Comparison of ENCODE assay signal across 34 cellular contexts in the genomic region with DNA sequence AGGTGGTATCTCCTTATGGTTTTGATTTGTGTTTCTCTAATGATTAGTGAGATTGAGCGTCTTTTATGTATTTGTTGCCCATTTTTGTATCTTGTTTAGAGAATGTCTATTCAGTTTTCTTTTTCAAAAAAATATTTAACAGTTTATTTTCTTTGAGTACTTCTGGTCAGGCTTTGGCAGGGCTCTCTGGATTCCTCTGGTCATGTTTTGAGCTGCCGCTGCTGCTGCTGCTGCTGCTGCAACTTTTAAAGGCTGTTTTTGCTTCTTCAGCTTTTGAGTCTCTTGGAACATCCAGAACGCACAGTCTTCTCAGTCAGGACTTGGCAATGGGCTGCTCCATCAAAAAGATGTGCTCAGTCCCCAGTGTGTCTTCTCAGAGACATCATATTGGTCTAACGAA. TPM values are rescaled to one million over a fixed set of nuclear protein-coding genes. Genes with fewer than 3 reads are reported as not detected.
"Had no signal": no experiment of that assay in that cellular context is flagged by ENCODE, and none has a peak within 500 bp of the region (broad histone marks: within the 10 kb centered on the region; RNA-seq: fewer than 3 reads in every experiment).

No MANE protein-coding gene starts in this region.

- DNase-seq: colonic mucosa; effector CD8-positive, alpha-beta T cell; endodermal cell; foreskin melanocyte; glutamatergic neuron; heart right ventricle; hippocampal formation; islet precursor cell; kidney glomerular epithelial cell; left ventricle myocardium superior; lower lobe of right lung; natural killer cell; occipital lobe; ovary; posterior cingulate gyrus; psoas muscle; right cardiac atrium; sigmoid colon; spleen; stimulated activated naive B cell treated with anti-CD40 and anti-IgM and Interleukin-4, amounts not matched to agents 10 μg/mL and 1 μg/mL and 100 μg/mL, for 72 hours; trophoblast cell had no signal

- ATAC-seq: esophagus mucosa; heart right ventricle; left colon; left ventricle myocardium superior; lower lobe of right lung; natural killer cell; psoas muscle; right cardiac atrium; stimulated activated naive B cell treated with anti-CD40 and anti-IgM and Interleukin-4, amounts not matched to agents 10 μg/mL and 1 μg/mL and 100 μg/mL, for 72 hours had no signal

- H3K4me1 Mint-ChIP-seq: endodermal cell, natural killer cell had no signal

- H3K27ac ChIP-seq: colonic mucosa, epithelial cell of prostate, heart right ventricle, lower lobe of right lung, ovary, psoas muscle, sigmoid colon, spleen, suprapubic skin, vagina had no signal

- H3K27me3 ChIP-seq: colonic mucosa, ovary, sigmoid colon, spleen, suprapubic skin, vagina had no signal

- H3K36me3 ChIP-seq: colonic mucosa, heart right ventricle, lower lobe of right lung, ovary, sigmoid colon, spleen, suprapubic skin, vagina had no signal

- H3K4me3 Mint-ChIP-seq: dendritic cell treated with granulocyte-macrophage colony-stimulating factor and Interleukin-4, amounts not matched to agents 40 ng/mL and 50 ng/mL, for 4 days; endodermal cell; natural killer cell; stimulated activated naive B cell treated with anti-CD40 and anti-IgM and Interleukin-4, amounts not matched to agents 10 μg/mL and 1 μg/mL and 100 μg/mL, for 72 hours; stimulated activated naive CD8-positive, alpha-beta T cell treated with anti-CD3 and anti-CD28 coated beads, Interleukin-15, Interleukin-2, amounts not matched to agents 100 ng/mL and 50 ng/mL, for 24 hours had no signal

- H3K9me3 Mint-ChIP-seq: dendritic cell treated with granulocyte-macrophage colony-stimulating factor and Interleukin-4, amounts not matched to agents 40 ng/mL and 50 ng/mL, for 4 days; endodermal cell; natural killer cell had no signal

- H3K4me1 ChIP-seq: colonic mucosa, lower lobe of right lung, psoas muscle, sigmoid colon, spleen, suprapubic skin, vagina had no signal

- H3K27ac Mint-ChIP-seq: dendritic cell treated with granulocyte-macrophage colony-stimulating factor and Interleukin-4, amounts not matched to agents 40 ng/mL and 50 ng/mL, for 4 days; endodermal cell; natural killer cell; stimulated activated naive B cell treated with anti-CD40 and anti-IgM and Interleukin-4, amounts not matched to agents 10 μg/mL and 1 μg/mL and 100 μg/mL, for 72 hours; stimulated activated naive CD8-positive, alpha-beta T cell treated with anti-CD3 and anti-CD28 coated beads, Interleukin-15, Interleukin-2, amounts not matched to agents 100 ng/mL and 50 ng/mL, for 24 hours had no signal

- H3K36me3 Mint-ChIP-seq: natural killer cell; stimulated activated naive B cell treated with anti-CD40 and anti-IgM and Interleukin-4, amounts not matched to agents 10 μg/mL and 1 μg/mL and 100 μg/mL, for 72 hours had no signal

- H3K4me3 ChIP-seq: colonic mucosa, heart right ventricle, lower lobe of right lung, ovary, psoas muscle, sigmoid colon, spleen, suprapubic skin, vagina had no signal

- H3K9me3 ChIP-seq: colonic mucosa, heart right ventricle, lower lobe of right lung, ovary, psoas muscle, sigmoid colon, spleen, suprapubic skin, vagina had no signal

RNA-seq across cellular contexts. Expression of a gene that starts 40.1 kb away (rescaled TPM):
- total RNA-seq: colonic mucosa, endodermal cell, esophagus mucosa, fibroblast of lung, left colon, lower lobe of right lung, mesenteric fat pad, natural killer cell, occipital lobe, ovary, psoas muscle, renal cortical epithelial cell, sigmoid colon, skeletal muscle tissue, spleen, suprapubic skin, ureter, vagina had no signal
- polyA plus RNA-seq: fibroblast of lung, heart right ventricle, neural cell, psoas muscle, sigmoid colon, spleen had no signal
